ENCODE assay signal across 8 cellular contexts in genomic region chr17:35795871-35796265, GRCh38. TPM values are rescaled to one million over a fixed set of nuclear protein-coding genes. Genes with fewer than 3 reads are reported as not detected.
A peak's percentile ranks its signal among the peaks of the same experiment; 100 is the strongest.
DNase-seq lines count a peak whose midpoint lies in the region; ATAC-seq, FAIRE-seq and TF ChIP-seq lines count a peak whose summit lies in the region.

No MANE protein-coding gene starts in this region.

- no peak overlapping the region for H3K56ac ChIP-seq in H1 (replicated peaks; ENCODE audit: insufficient read length, low read depth, low read length)

- no peaks in the 10 kb centered on the region for H3K79me2 ChIP-seq in H1 (ENCODE audit: control insufficient read depth in 1 of 2, insufficient read depth in 2 of 2, low read length in 2 of 2)
- no peaks in the 10 kb centered on the region for H3K79me2 ChIP-seq in neural cell (replicated peaks; ENCODE audit: insufficient read depth, low read length)

- no peak overlapping the region for H3K23ac ChIP-seq in H1 (ENCODE audit: insufficient read length)

- TF ChIP-seq CTCF in BJ (IDR thresholded peaks at IDR 0.05; ENCODE audit: insufficient read depth, low read depth, low read length) (no peak), H1 (IDR thresholded peaks at IDR 0.05; ENCODE audit: control extremely low read depth in 1 of 3, insufficient read depth in 1 of 3, low read depth in 1 of 3, low read length in 3 of 3) (no peak), neural cell (IDR thresholded peaks at IDR 0.05; ENCODE audit: poor library complexity, severe bottlenecking) (no peak)

- H3K9me2 ChIP-seq in neural cell (ENCODE audit: insufficient read depth, low read length): no peaks in the 10 kb centered on the region

- H2BK15ac ChIP-seq in H1 (ENCODE audit: low read length): no peak overlapping the region

- H3K9ac ChIP-seq in H1 (replicated peaks in 1 of 4; ENCODE audit: extremely low read depth in 1 of 4, low read depth in 3 of 4, low read length in 3 of 4) (peak overlapping the region in 1 of 4 experiments; percentile 60; a peak in 3 of 7 replicates), neural cell (ENCODE audit: low read length) (no peak overlapping the region)

- H3K4ac ChIP-seq in H1 (replicated peaks; ENCODE audit: insufficient read length, low read depth, low read length): no peak overlapping the region

- H4K5ac ChIP-seq in H1 (ENCODE audit: insufficient read length, low read depth, low read length): no peak overlapping the region

- H3K27ac ChIP-seq in H1 (ENCODE audit: low read depth, low read length) (no peak overlapping the region), neural cell (ENCODE audit: low read length) (no peak overlapping the region)

- no peak for TF ChIP-seq POLR2A in H1 (IDR thresholded peaks at IDR 0.05; ENCODE audit: control extremely low read depth in 1 of 2, low read depth in 2 of 2, low read length in 2 of 2)

- peak overlapping the region; percentile 9; the same call in 1 of the 2 replicates for H4K8ac ChIP-seq in H1 (ENCODE audit: extremely low read depth, insufficient read depth, low read length)

- TF ChIP-seq RAD21 in H1 (IDR thresholded peaks at IDR 0.05 in 1 of 2, conservative IDR thresholded peaks at IDR 0.05 in 1 of 2; ENCODE audit: low read depth in 2 of 2, low read length in 2 of 2) (no peak), neural cell (conservative IDR thresholded peaks at IDR 0.05) (no peak)

- H4K20me1 ChIP-seq in H1 (replicated peaks in 1 of 2; ENCODE audit: control insufficient read depth in 1 of 2, insufficient read depth in 2 of 2, low read length in 2 of 2) (peaks cover 2% of the 10 kb centered on the region in 2 experiments), neural cell (ENCODE audit: insufficient read depth) (no peaks in the 10 kb centered on the region)

- TF ChIP-seq EP300 in H1 (IDR thresholded peaks at IDR 0.05; ENCODE audit: borderline replicate concordance in 1 of 2, low read depth in 2 of 2, low read length in 2 of 2): no peak
- no peak for TF ChIP-seq EP300 in neural cell (conservative IDR thresholded peaks at IDR 0.05; ENCODE audit: poor library complexity, severe bottlenecking)

- no peak overlapping the region for H2BK12ac ChIP-seq in H1 (ENCODE audit: low read depth, low read length)

- H3K9me3 ChIP-seq in H1 (ENCODE audit: insufficient read depth in 2 of 2, low read depth in 1 of 2, low read length in 1 of 2) (no peaks in the 10 kb centered on the region), neural cell (ENCODE audit: low read length) (no peaks in the 10 kb centered on the region)

- peaks cover 11% of the 10 kb centered on the region; the same call in 1 of the 2 replicates for H3K23me2 ChIP-seq in H1 (ENCODE audit: low read depth, low read length)

- no peak for ATAC-seq in GM18520 (IDR thresholded peaks at IDR 0.05; ENCODE audit: unreplicated experiment)

- POLR2A ChIA-PET in BJ (lab: Charles Lee) (no interaction called here), H1 (lab: Charles Lee; ENCODE audit: partially characterized antibody) (interaction anchor here (0.6 to 7.5 kb wide), 2 partner anchors 14 to 126 kb away, joined by 3 to 50 read pairs; partner anchors contain the start of gene TAF15)

- H2AFZ ChIP-seq in H1 (ENCODE audit: low read length) (peak overlapping the region; percentile 12; the same call in 1 of the 2 replicates), neural cell (ENCODE audit: low read depth, low read length) (no peak overlapping the region)

- CTCF ChIA-PET in BJ (lab: Yijun Ruan, JAX): interaction anchor here (0.6 to 5.4 kb wide), 5 partner anchors 9 to 75 kb away, joined by 3 to 52 read pairs (median 8); partner anchors contain the start of gene TAF15
- CTCF ChIA-PET in H1 (lab: Charles Lee; ENCODE audit: partially characterized antibody): interaction anchor here (0.7 to 11.7 kb wide), 5 partner anchors 9 to 36 kb away, joined by 3 to 179 read pairs (median 4); partner anchors contain the start of genes C17orf50 and TAF15

- H3K18ac ChIP-seq in H1 (ENCODE audit: extremely low read depth, low read length): no peak overlapping the region; the same call in 1 of the 2 replicates

- H2BK20ac ChIP-seq in H1 (ENCODE audit: low read length): no peak overlapping the region

- H2AK5ac ChIP-seq in H1 (ENCODE audit: low read depth, low read length): no peak overlapping the region

- DNase-seq in BJ (ENCODE audit: low read depth): no peak
- peak; percentile 31 for DNase-seq in NCI-H69 (lab: John Stamatoyannopoulos, UW)
- DNase-seq in H1 (ENCODE audit: low read depth in 1 of 2, low spot score in 2 of 2): no peak
- no peak for DNase-seq in islet precursor cell
- DNase-seq in NCI-H446 (lab: John Stamatoyannopoulos, UW): no peak
- DNase-seq in nucleus accumbens (lab: John Stamatoyannopoulos, UW): no peak

- H3K36me3 ChIP-seq in BJ (ENCODE audit: control insufficient read depth, insufficient read depth, low read length) (no peaks in the 10 kb centered on the region), H1 (ENCODE audit: control insufficient read depth in 2 of 4, insufficient read depth in 4 of 4, low read length in 3 of 4) (no peaks in the 10 kb centered on the region), neural cell (ENCODE audit: insufficient read depth, low read length) (no peaks in the 10 kb centered on the region)

- no peaks in the 10 kb centered on the region for H3K79me1 ChIP-seq in H1 (ENCODE audit: low read depth, low read length)

- 44% methylated on average over 8 of the region's 8 CpGs; no CpG with 5 or more reads in 1 of the 2 experiments for whole genome bisulfite sequencing in H1 (ENCODE audit: extremely low coverage in 1 of 2, insufficient coverage in 1 of 2, insufficient read length in 1 of 2, insufficient replicate concordance in 2 of 2, low coverage in 1 of 2, low lambda C conversion rate in 2 of 2, missing lambda C conversion rate in 1 of 2), 2 experiments

- peaks cover 0 to 10% (median 5%) of the 10 kb centered on the region in 4 experiments; a peak in 5 of 7 replicates for H3K4me1 ChIP-seq in H1 (replicated peaks in 1 of 4; ENCODE audit: control insufficient read depth in 3 of 4, insufficient read depth in 4 of 4, low read length in 3 of 4)

- FAIRE-seq in H1 (lab: Jason Lieb, UNC): no peak

- H2BK5ac ChIP-seq in H1 (ENCODE audit: low read depth, low read length): no peak overlapping the region

- H3F3A ChIP-seq in neural cell (ENCODE audit: insufficient read depth, low read length, poor library complexity, severe bottlenecking): no peaks in the 10 kb centered on the region

- H3K4me3 ChIP-seq in BJ (ENCODE audit: low read depth, low read length) (peak overlapping the region; percentile 36; the same call in 1 of the 2 replicates), H1 (ENCODE audit: extremely low read depth in 1 of 4, insufficient read depth in 2 of 4, low read depth in 3 of 4, low read length in 4 of 4) (peak overlapping the region; percentile 27 to 66 (median 60); a peak in 7 of 8 replicates), neural cell (ENCODE audit: low read length) (peak overlapping the region; percentile 82)

- H3K27me3 ChIP-seq in BJ (ENCODE audit: control insufficient read depth, insufficient read depth, low read length): peaks cover 42% of the 10 kb centered on the region
- H3K27me3 ChIP-seq in H1 (replicated peaks in 1 of 4; ENCODE audit: control insufficient read depth in 3 of 4, extremely low read depth in 1 of 4, insufficient read depth in 3 of 4, low read length in 3 of 4): peaks cover 23 to 54% (median 43%) of the 10 kb centered on the region in 4 experiments
- H3K27me3 ChIP-seq in neural cell (ENCODE audit: insufficient read depth, low read depth, low read length): peaks cover 61% of the 10 kb centered on the region

- peak overlapping the region; percentile 59 to 99 for H3K4me2 ChIP-seq in H1 (ENCODE audit: insufficient read depth in 1 of 2, low read depth in 2 of 2, low read length in 2 of 2)
- H3K4me2 ChIP-seq in neural cell (ENCODE audit: low read length): no peak overlapping the region

- no peak overlapping the region for H4K91ac ChIP-seq in H1 (replicated peaks; ENCODE audit: insufficient read length, low read length)

- H2BK120ac ChIP-seq in H1 (replicated peaks; ENCODE audit: low read depth, low read length): no peak overlapping the region

- no peak overlapping the region for H3K14ac ChIP-seq in H1 (ENCODE audit: insufficient read length)

RNA-seq across cellular contexts. Expression of gene MMP28, which starts 0.4 kb away (rescaled TPM):
- 0.15 and 0.28 TPM in 2 replicates for polyA plus RNA-seq in BJ (2011; rRNA removed)
- not detected in 2 replicates for polyA minus RNA-seq in BJ (2011; rRNA and poly(A)+ RNA removed)
- total RNA-seq in H1 (2021; fragmentation: NEBNext Ultra II Directional; extraction: Animal tissue kit (Norgen Biotek cat#: 25700)): not detected in 2 replicates
- 0.06 TPM in 1 of 2 replicates, not detected in the other for polyA plus RNA-seq in H1 (2011; rRNA removed)
- not detected for polyA plus RNA-seq in H1 (2011; cell fraction: cytosol; rRNA removed)
- not detected for polyA plus RNA-seq in H1 (2011; cell fraction: nucleus; rRNA removed)
- not detected in 4 replicates for polyA plus RNA-seq in H1 (2012, experiment 1 of 2)
- polyA plus RNA-seq in H1 (2012, experiment 2 of 2): not detected
- 0.08 TPM for polyA plus RNA-seq in H1 (2013, experiment 1 of 2)
- polyA plus RNA-seq in H1 (2013, experiment 2 of 2): not detected
- not detected in 2 replicates for polyA minus RNA-seq in H1 (2011; rRNA and poly(A)+ RNA removed)
- not detected for polyA minus RNA-seq in H1 (2011; cell fraction: cytosol; rRNA and poly(A)+ RNA removed)
- polyA minus RNA-seq in H1 (2011; cell fraction: nucleus; rRNA and poly(A)+ RNA removed): 1.4 TPM
- polyA plus RNA-seq in neural cell: 0.31 TPM in 1 of 2 replicates, not detected in the other
- not detected in 2 replicates for polyA minus RNA-seq in neural cell

RNA-seq across cellular contexts. Expression of gene TAF15, which starts 13.4 kb away (rescaled TPM):
- polyA plus RNA-seq in BJ (2011; rRNA removed) (27.4 and 49.6 TPM in 2 replicates), H1 (2011; rRNA removed) (62.8 and 80.1 TPM in 2 replicates), neural cell (45.8 and 50.9 TPM in 2 replicates)
- polyA minus RNA-seq in BJ (2011; rRNA and poly(A)+ RNA removed): 28.7 and 35.9 TPM in 2 replicates
- total RNA-seq in H1 (2021; fragmentation: NEBNext Ultra II Directional; extraction: Animal tissue kit (Norgen Biotek cat#: 25700)): 323 and 338 TPM in 2 replicates
- polyA plus RNA-seq in H1 (2011; cell fraction: cytosol; rRNA removed): 100.0 TPM
- 115 TPM for polyA plus RNA-seq in H1 (2011; cell fraction: nucleus; rRNA removed)
- 333 to 440 TPM (median 380 TPM) in 4 replicates for polyA plus RNA-seq in H1 (2012, experiment 1 of 2)
- 59.6 TPM for polyA plus RNA-seq in H1 (2012, experiment 2 of 2)
- 172 TPM for polyA plus RNA-seq in H1 (2013, experiment 1 of 2)
- 171 TPM for polyA plus RNA-seq in H1 (2013, experiment 2 of 2)
- polyA minus RNA-seq in H1 (2011; rRNA and poly(A)+ RNA removed): 88.8 and 170 TPM in 2 replicates
- polyA minus RNA-seq in H1 (2011; cell fraction: cytosol; rRNA and poly(A)+ RNA removed): 94.0 TPM
- polyA minus RNA-seq in H1 (2011; cell fraction: nucleus; rRNA and poly(A)+ RNA removed): 167 TPM
- 75.5 and 93.8 TPM in 2 replicates for polyA minus RNA-seq in neural cell

RNA-seq across cellular contexts. Expression of gene C17orf50, which starts 35.2 kb away (rescaled TPM):
- polyA plus RNA-seq in BJ (2011; rRNA removed) (not detected in 2 replicates), H1 (2011; rRNA removed) (0.08 and 0.12 TPM in 2 replicates), neural cell (not detected in 2 replicates)
- polyA minus RNA-seq in BJ (2011; rRNA and poly(A)+ RNA removed): not detected in 2 replicates
- total RNA-seq in H1 (2021; fragmentation: NEBNext Ultra II Directional; extraction: Animal tissue kit (Norgen Biotek cat#: 25700)): not detected in 2 replicates
- polyA plus RNA-seq in H1 (2011; cell fraction: cytosol; rRNA removed): not detected
- polyA plus RNA-seq in H1 (2011; cell fraction: nucleus; rRNA removed): 0.26 TPM
- polyA plus RNA-seq in H1 (2012, experiment 1 of 2): not detected in 4 replicates
- polyA plus RNA-seq in H1 (2012, experiment 2 of 2): not detected
- polyA plus RNA-seq in H1 (2013, experiment 1 of 2): 0.06 TPM
- polyA plus RNA-seq in H1 (2013, experiment 2 of 2): 0.06 TPM
- not detected in 2 replicates for polyA minus RNA-seq in H1 (2011; rRNA and poly(A)+ RNA removed)
- polyA minus RNA-seq in H1 (2011; cell fraction: cytosol; rRNA and poly(A)+ RNA removed): not detected
- polyA minus RNA-seq in H1 (2011; cell fraction: nucleus; rRNA and poly(A)+ RNA removed): 0.70 TPM
- 0.73 and 1.4 TPM in 2 replicates for polyA minus RNA-seq in neural cell

RNA-seq across cellular contexts. Expression of gene GAS2L2, which starts 42.8 kb away (rescaled TPM):
- polyA plus RNA-seq in BJ (2011; rRNA removed) (not detected in 2 replicates), H1 (2011; rRNA removed) (0.09 TPM in 2 replicates), neural cell (0.38 and 1.2 TPM in 2 replicates)
- not detected in 2 replicates for polyA minus RNA-seq in BJ (2011; rRNA and poly(A)+ RNA removed)
- 0.13 TPM in 1 of 2 replicates, not detected in the other for total RNA-seq in H1 (2021; fragmentation: NEBNext Ultra II Directional; extraction: Animal tissue kit (Norgen Biotek cat#: 25700))
- polyA plus RNA-seq in H1 (2011; cell fraction: cytosol; rRNA removed): 0.12 TPM
- polyA plus RNA-seq in H1 (2011; cell fraction: nucleus; rRNA removed): 0.20 TPM
- 0.15 to 0.18 TPM (median 0.17 TPM) in 3 of 4 replicates, not detected in the other for polyA plus RNA-seq in H1 (2012, experiment 1 of 2)
- polyA plus RNA-seq in H1 (2012, experiment 2 of 2): not detected
- polyA plus RNA-seq in H1 (2013, experiment 1 of 2): 0.06 TPM
- polyA plus RNA-seq in H1 (2013, experiment 2 of 2): not detected
- 0.06 TPM in 1 of 2 replicates, not detected in the other for polyA minus RNA-seq in H1 (2011; rRNA and poly(A)+ RNA removed)
- not detected for polyA minus RNA-seq in H1 (2011; cell fraction: cytosol; rRNA and poly(A)+ RNA removed)
- 0.30 TPM for polyA minus RNA-seq in H1 (2011; cell fraction: nucleus; rRNA and poly(A)+ RNA removed)
- 0.73 and 0.81 TPM in 2 replicates for polyA minus RNA-seq in neural cell
